In the genomic region with DNA sequence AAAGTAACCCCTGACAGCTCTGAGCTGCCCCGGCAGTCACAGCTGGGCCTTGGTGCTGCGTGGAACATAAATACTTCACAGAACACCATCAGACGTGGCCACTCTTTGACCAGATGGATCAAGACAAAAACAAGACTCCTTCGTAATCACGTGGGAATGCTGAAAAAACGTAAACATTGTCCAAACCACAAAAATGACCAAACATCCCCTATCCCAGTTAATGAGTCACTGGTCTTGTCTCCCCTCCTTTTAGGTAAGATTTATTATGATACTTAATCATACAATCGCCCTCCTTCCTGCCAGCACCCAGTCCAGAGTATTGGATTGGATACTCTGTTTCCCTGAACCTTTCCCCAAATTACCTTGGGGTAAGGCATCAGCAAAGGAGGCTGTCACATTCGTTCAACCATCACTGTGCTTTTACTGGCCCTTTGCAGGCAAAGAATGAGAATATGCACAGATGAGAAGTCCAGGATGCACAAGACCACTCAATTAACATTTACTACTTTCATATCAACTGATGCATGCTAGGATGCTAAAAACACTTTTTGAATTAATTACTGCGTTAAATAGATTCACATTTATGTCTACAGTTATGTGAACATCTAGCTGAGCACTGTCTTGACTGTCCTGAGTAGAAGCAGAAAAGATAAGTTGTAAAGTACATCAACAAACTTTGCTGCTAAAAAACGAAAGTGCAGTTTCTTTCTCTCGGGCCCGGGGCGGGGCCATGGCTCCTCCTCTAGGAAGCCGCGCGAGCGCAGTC, we compare ENCODE assay signal across 8 cellular contexts. TPM values are rescaled to one million over a fixed set of nuclear protein-coding genes. Genes with fewer than 3 reads are reported as not detected.
DNase-seq lines count a peak whose midpoint lies in the region; ATAC-seq and TF ChIP-seq lines count a peak whose summit lies in the region.

No MANE protein-coding gene starts in this region.

- no peak for TF ChIP-seq POLR2A in sigmoid colon (IDR thresholded peaks at IDR 0.05)

- peaks cover 0 to 26% (median 10%) of the 10 kb centered on the region in 4 donors for H3K4me1 ChIP-seq in sigmoid colon

- H3K9me3 Mint-ChIP-seq in CD4-positive, alpha-beta T cell, result no peaks in the 10 kb centered on the region
- H3K9me3 Mint-ChIP-seq in T-cell, result no peaks in the 10 kb centered on the region

- H3K36me3 ChIP-seq in sigmoid colon, result no peaks in the 10 kb centered on the region

- H3K4me1 Mint-ChIP-seq in CD4-positive, alpha-beta T cell (ENCODE audit: low read depth), result peaks cover 23% of the 10 kb centered on the region
- peaks cover 33 to 37% (median 33%) of the 10 kb centered on the region in 3 donors for H3K4me1 Mint-ChIP-seq in T-cell

- CTCF ChIA-PET in CD4-positive, alpha-beta T cell (lab: Charles Lee), result interaction anchor here (1.1 kb wide), 1 partner anchor 36 kb away, joined by 5 read pairs; the partner anchor contains the start of gene RAB9A
- CTCF ChIA-PET in T-cell (lab: Charles Lee), result no interaction called here

- peak overlapping the region; percentile 49 for H3K27ac ChIP-seq in CD4-positive, alpha-beta T cell (ENCODE audit: low read depth, low read length)
- H3K27ac ChIP-seq in sigmoid colon, result peak overlapping the region; percentile 90 to 96 (median 94)

- H3K4me3 Mint-ChIP-seq in CD4-positive, alpha-beta T cell, result peak overlapping the region; percentile 98
- peak overlapping the region; percentile 86 to 94 (median 91) for H3K4me3 Mint-ChIP-seq in T-cell

- peak overlapping the region; percentile 99 for H3K27ac Mint-ChIP-seq in CD4-positive, alpha-beta T cell
- H3K27ac Mint-ChIP-seq in T-cell, result peak overlapping the region; percentile 93 to 97

- H3K27me3 Mint-ChIP-seq in CD4-positive, alpha-beta T cell, result no peaks in the 10 kb centered on the region
- H3K27me3 Mint-ChIP-seq in T-cell, result peaks cover 0 to 18% of the 10 kb centered on the region in 2 donors

- TF ChIP-seq CTCF in CD4-positive, alpha-beta T cell (IDR thresholded peaks at IDR 0.05), result no peak
- TF ChIP-seq CTCF in sigmoid colon (IDR thresholded peaks at IDR 0.05), result no peak

- peak overlapping the region; percentile 33 to 66 (median 62) for H3K4me3 ChIP-seq in sigmoid colon

- peaks cover 19% of the 10 kb centered on the region for H3K36me3 Mint-ChIP-seq in CD4-positive, alpha-beta T cell (ENCODE audit: low read depth)
- peaks cover 11% of the 10 kb centered on the region for H3K36me3 Mint-ChIP-seq in T-cell

- TF ChIP-seq EP300 in sigmoid colon (IDR thresholded peaks at IDR 0.05), result peak in 1 of 4 donors; percentile 41

- H3K27me3 ChIP-seq in CD4-positive, alpha-beta T cell (ENCODE audit: control insufficient read depth, insufficient read depth, low read length), result no peaks in the 10 kb centered on the region
- no peaks in the 10 kb centered on the region for H3K27me3 ChIP-seq in sigmoid colon

- POLR2A ChIA-PET in CD4-positive, alpha-beta T cell (lab: Charles Lee), result interaction anchor here (1.3 to 3.7 kb wide), 5 partner anchors 37 to 566 kb away, joined by 3 to 23 read pairs (median 13); partner anchors contain the start of genes GEMIN8, OFD1, RAB9A and TRAPPC2
- POLR2A ChIA-PET in T-cell (lab: Charles Lee), result no interaction called here

- no peaks in the 10 kb centered on the region for H3K9me3 ChIP-seq in CD4-positive, alpha-beta T cell (ENCODE audit: control insufficient read depth, low read length)
- no peaks in the 10 kb centered on the region for H3K9me3 ChIP-seq in sigmoid colon

- WGBS in sigmoid colon, 2 donors, result 20 to 21% methylated on average over 17 of the region's 17 CpGs

- DNase-seq in CD4-positive, alpha-beta T cell, result no peak
- DNase-seq in HCEC 1CT, result peak; percentile 87
- DNase-seq in T-cell, result no peak
- peak; percentile 92 for DNase-seq in fibroblast of peridontal ligament (ENCODE audit: extremely low read depth)
- no peak for DNase-seq in sigmoid colon
- no peak for DNase-seq in retina
- DNase-seq in posterior vena cava (ENCODE audit: low spot score), result no peak

- ATAC-seq in CD4-positive, alpha-beta T cell (ENCODE audit: poor library complexity), result no peak
- no peak for ATAC-seq in T-cell (replicated peaks in 1 of 4)
- ATAC-seq in GM21515 (IDR thresholded peaks at IDR 0.05; ENCODE audit: unreplicated experiment), result no peak

- intact Hi-C loops in CD4-positive, alpha-beta T cell (cut with DNase I, micrococcal nuclease), result loop anchor here (1.0 to 10.0 kb wide), 9 partner anchors 36 to 1890 kb away; partner anchors contain the start of genes RAB9A (in 2 of the 2), GEMIN8 (in 1 of the 2), OFD1 (in 1 of the 2) and PIGA (in 1 of the 2)
- intact Hi-C loops in sigmoid colon (cut with DNase I), result loop anchor here (10.0 kb wide), 3 partner anchors 678 to 858 kb away; partner anchors contain the start of genes PRPS2 and TMSB4X
- intact Hi-C loops in posterior vena cava (cut with DNase I), result no loop called here

RNA-seq across cellular contexts. Expression of gene TCEANC, which starts 0.5 kb away (rescaled TPM):
- total RNA-seq in CD4-positive, alpha-beta T cell, result 1 to 10 TPM; 6.5 to 8.3 TPM
- 10 to 100 TPM in 1 of 5 donors, 1 to 10 TPM in 4; 8.0 to 12.8 (median 9.5) TPM for total RNA-seq in T-cell
- total RNA-seq in sigmoid colon, result 1 to 10 TPM; 2.6 to 8.7 (median 6.2) TPM
- polyA plus RNA-seq in sigmoid colon, result 1 to 10 TPM; 1.2 to 2.0 (median 1.2) TPM
- total RNA-seq in posterior vena cava, result 1 to 10 TPM; 3.3 to 3.8 TPM

RNA-seq across cellular contexts. Expression of gene RAB9A, which starts 36.5 kb away (rescaled TPM):
- 10 to 100 TPM; 21.4 to 25.2 TPM for total RNA-seq in CD4-positive, alpha-beta T cell
- 10 to 100 TPM; 12.2 to 27.3 (median 16.4) TPM for total RNA-seq in T-cell
- total RNA-seq in sigmoid colon, result 10 to 100 TPM; 11.8 to 28.6 (median 24.4) TPM
- polyA plus RNA-seq in sigmoid colon, result 10 to 100 TPM; 31.6 to 73.5 (median 46.2) TPM
- total RNA-seq in posterior vena cava, result 10 to 100 TPM; 16.2 to 19.0 TPM

Comparison
In these comparisons a context has a peak if more than half of its experiments do, and no peak if none do; other contexts are left out.
1. DNase-seq: peak in HCEC 1CT (single experiment) and fibroblast of peridontal ligament (single experiment); none in CD4-positive, alpha-beta T cell (0 of 10), T-cell (0 of 34), sigmoid colon (single experiment), retina (single experiment) and posterior vena cava (single experiment).
2. intact Hi-C loops: an anchor here in CD4-positive, alpha-beta T cell (1.0 to 10.0 kb wide) and sigmoid colon (10.0 kb wide); none called in posterior vena cava.